Comparison of ENCODE assay signal across 9 cellular contexts in genomic region chr2:225042800-225043167, GRCh38. TPM values are rescaled to one million over a fixed set of nuclear protein-coding genes. Genes with fewer than 3 reads are reported as not detected.
DNase-seq lines count a peak whose midpoint lies in the region; ATAC-seq, FAIRE-seq and TF ChIP-seq lines count a peak whose summit lies in the region.
"Had no signal": no experiment of that assay in that cellular context is flagged by ENCODE, and none has a peak within 500 bp of the region (broad histone marks: within the 10 kb centered on the region; RNA-seq: fewer than 3 reads in every experiment).

No MANE protein-coding gene starts in this region.

- no peaks in the 10 kb centered on the region for H3K36me3 ChIP-seq in WERI-Rb-1
- no peaks in the 10 kb centered on the region for H3K36me3 ChIP-seq in small intestine (ENCODE audit: control insufficient read depth in 2 of 2, insufficient read depth in 2 of 2, low read length in 2 of 2)

- H3K4me3 ChIP-seq in WERI-Rb-1 (ENCODE audit: low read depth, low read length), result peak overlapping the region; percentile 77
- H3K4me3 ChIP-seq in foreskin fibroblast (ENCODE audit: low read depth in 1 of 2, low read length in 2 of 2), result peak overlapping the region; percentile 58 to 78
- peak overlapping the region; percentile 66 to 80 for H3K4me3 ChIP-seq in small intestine (ENCODE audit: low read depth in 1 of 2, low read length in 2 of 2)

- no peak overlapping the region for H3K27ac ChIP-seq in WERI-Rb-1
- H3K27ac ChIP-seq in small intestine (ENCODE audit: low read depth in 1 of 2, low read length in 1 of 2), result peak overlapping the region in 1 of 2 donors; percentile 38

- WGBS in small intestine, 3 donors, result 21 to 22% (median 21%) methylated on average over 11 to 13 of the region's 13 CpGs

- peaks cover 0 to 3% of the 10 kb centered on the region in 2 donors for H3K4me1 ChIP-seq in small intestine (ENCODE audit: control insufficient read depth in 2 of 2, insufficient read depth in 1 of 2, low read depth in 1 of 2, low read length in 1 of 2)

- TF ChIP-seq POLR2A in GM12892 (IDR thresholded peaks at IDR 0.05; ENCODE audit: low read depth, low read length), result no peak

- ATAC-seq in HG03342 (IDR thresholded peaks at IDR 0.05; ENCODE audit: unreplicated experiment), result no peak

- no peak for TF ChIP-seq CTCF in WERI-Rb-1 (IDR thresholded peaks at IDR 0.05; ENCODE audit: low read depth, low read length)
- no peak for TF ChIP-seq CTCF in foreskin fibroblast (IDR thresholded peaks at IDR 0.05; ENCODE audit: low read depth, low read length)

- H3K27me3 ChIP-seq in WERI-Rb-1 (ENCODE audit: insufficient read depth, low read depth, severe bottlenecking) (no peaks in the 10 kb centered on the region), small intestine (ENCODE audit: control insufficient read depth in 2 of 2, insufficient read depth in 2 of 2, low read length in 2 of 2) (peaks cover 0 to 3% of the 10 kb centered on the region in 2 donors)

- DNase-seq in GM12892 (ENCODE audit: insufficient read length) (no peak), WERI-Rb-1 (no peak), foreskin fibroblast (no peak), small intestine (no peak), DMS79 treated with DMSO at 0.1 percent for 48 hours (lab: John Stamatoyannopoulos, UW) (no peak), GM19238 (ENCODE audit: insufficient read length, low spot score) (no peak)
- DNase-seq in NK-92 treated with Interleukin-12 subunit alpha and Interleukin-12 subunit beta, amount 100 ng/mL, for 24 hours (lab: John Stamatoyannopoulos, UW), result no peak
- DNase-seq: NCI-H187 had no signal

- FAIRE-seq in GM12892 (lab: Jason Lieb, UNC), result peak; percentile 54
- no peak for FAIRE-seq in small intestine (lab: Jason Lieb, UNC)

- H3K9me3 ChIP-seq in WERI-Rb-1 (ENCODE audit: severe bottlenecking), result no peaks in the 10 kb centered on the region
- H3K9me3 ChIP-seq in small intestine (ENCODE audit: control insufficient read depth, low read depth), result no peaks in the 10 kb centered on the region

RNA-seq across cellular contexts. Expression of gene DOCK10, which starts 0.5 kb away (rescaled TPM):
- polyA plus RNA-seq in GM12892 (2012; ENCODE audit: missing spikeins), result 36.6 TPM
- 1 to 10 TPM; 2.3 to 4.3 (median 2.7) TPM for polyA plus RNA-seq in small intestine
